In the genomic region with DNA sequence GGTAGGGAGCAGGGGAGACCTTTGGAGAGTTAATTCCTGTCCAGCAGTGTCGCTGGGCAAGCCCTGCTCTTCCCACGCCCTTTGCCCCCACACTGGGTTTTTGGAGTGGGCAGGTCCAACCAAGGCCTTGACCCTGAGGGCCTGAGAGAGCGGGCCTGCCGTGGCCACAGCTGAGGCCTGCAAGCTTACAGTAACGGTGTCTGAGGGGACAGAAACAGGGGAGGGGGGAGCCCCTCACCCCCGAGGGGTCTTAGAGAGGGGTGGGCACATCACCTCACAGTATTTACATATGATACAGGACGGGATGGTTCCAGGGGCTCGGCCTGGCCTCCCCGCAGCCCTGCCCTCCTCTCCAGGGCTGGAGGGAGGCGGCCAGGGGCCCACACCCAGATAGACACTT, we compare ENCODE assay signal across 1 cellular context.
TF ChIP-seq lines count a peak whose summit lies in the region.

No MANE protein-coding gene starts in this region.

TF ChIP-seq in HepG2, 621 proteins besides CTCF, POLR2A, EP300 and RAD21 (continued from another document and continues in another):
- TF ChIP-seq ZFY (CRISPR knock-in tag; IDR thresholded peaks at IDR 0.05), result peak; percentile 50; the same call in 1 of the 2 replicates
- TF ChIP-seq ZNF878 (CRISPR knock-in tag; IDR thresholded peaks at IDR 0.05), result no peak
- TF ChIP-seq, protein P1, sequence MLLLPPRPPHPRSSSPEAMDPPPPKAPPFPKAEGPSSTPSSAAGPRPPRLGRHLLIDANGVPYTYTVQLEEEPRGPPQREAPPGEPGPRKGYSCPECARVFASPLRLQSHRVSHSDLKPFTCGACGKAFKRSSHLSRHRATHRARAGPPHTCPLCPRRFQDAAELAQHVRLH (CRISPR knock-in tag; IDR thresholded peaks at IDR 0.05; ENCODE audit: borderline replicate concordance, low read depth), result no peak
- TF ChIP-seq EHMT2 (IDR thresholded peaks at IDR 0.05; ENCODE audit: borderline replicate concordance, low read depth, low read length), result no peak
- TF ChIP-seq BRD4 (CRISPR knock-in tag; IDR thresholded peaks at IDR 0.05), result no peak
- no peak for TF ChIP-seq SCMH1 (CRISPR knock-in tag; IDR thresholded peaks at IDR 0.05; ENCODE audit: borderline replicate concordance)
- TF ChIP-seq, protein P2, sequence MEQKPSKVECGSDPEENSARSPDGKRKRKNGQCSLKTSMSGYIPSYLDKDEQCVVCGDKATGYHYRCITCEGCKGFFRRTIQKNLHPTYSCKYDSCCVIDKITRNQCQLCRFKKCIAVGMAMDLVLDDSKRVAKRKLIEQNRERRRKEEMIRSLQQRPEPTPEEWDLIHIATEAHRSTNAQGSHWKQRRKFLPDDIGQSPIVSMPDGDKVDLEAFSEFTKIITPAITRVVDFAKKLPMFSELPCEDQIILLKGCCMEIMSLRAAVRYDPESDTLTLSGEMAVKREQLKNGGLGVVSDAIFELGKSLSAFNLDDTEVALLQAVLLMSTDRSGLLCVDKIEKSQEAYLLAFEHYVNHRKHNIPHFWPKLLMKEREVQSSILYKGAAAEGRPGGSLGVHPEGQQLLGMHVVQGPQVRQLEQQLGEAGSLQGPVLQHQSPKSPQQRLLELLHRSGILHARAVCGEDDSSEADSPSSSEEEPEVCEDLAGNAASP (CRISPR knock-in tag; IDR thresholded peaks at IDR 0.05; ENCODE audit: borderline replicate concordance), result peak; percentile 30; the same call in 1 of the 2 replicates
- TF ChIP-seq ZNF703 (CRISPR knock-in tag; IDR thresholded peaks at IDR 0.05; ENCODE audit: borderline replicate concordance), result no peak
- TF ChIP-seq HNF4G (IDR thresholded peaks at IDR 0.05; ENCODE audit: borderline replicate concordance, low read depth, low read length), result peak; percentile 71; the same call in 1 of the 2 replicates
- no peak for TF ChIP-seq HNF4G (CRISPR knock-in tag; IDR thresholded peaks at IDR 0.05; ENCODE audit: borderline replicate concordance, low read depth)
- TF ChIP-seq NONO (IDR thresholded peaks at IDR 0.05), result no peak
- 0 out of 2 replicates have a peak, but pooled peaks have one; percentile 59 for TF ChIP-seq NONO (CRISPR knock-in tag; conservative IDR thresholded peaks at IDR 0.05)
- TF ChIP-seq, protein P3, sequence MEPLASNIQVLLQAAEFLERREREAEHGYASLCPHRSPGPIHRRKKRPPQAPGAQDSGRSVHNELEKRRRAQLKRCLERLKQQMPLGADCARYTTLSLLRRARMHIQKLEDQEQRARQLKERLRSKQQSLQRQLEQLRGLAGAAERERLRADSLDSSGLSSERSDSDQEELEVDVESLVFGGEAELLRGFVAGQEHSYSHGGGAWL (CRISPR knock-in tag; IDR thresholded peaks at IDR 0.05), result no peak
- TF ChIP-seq, protein P4, sequence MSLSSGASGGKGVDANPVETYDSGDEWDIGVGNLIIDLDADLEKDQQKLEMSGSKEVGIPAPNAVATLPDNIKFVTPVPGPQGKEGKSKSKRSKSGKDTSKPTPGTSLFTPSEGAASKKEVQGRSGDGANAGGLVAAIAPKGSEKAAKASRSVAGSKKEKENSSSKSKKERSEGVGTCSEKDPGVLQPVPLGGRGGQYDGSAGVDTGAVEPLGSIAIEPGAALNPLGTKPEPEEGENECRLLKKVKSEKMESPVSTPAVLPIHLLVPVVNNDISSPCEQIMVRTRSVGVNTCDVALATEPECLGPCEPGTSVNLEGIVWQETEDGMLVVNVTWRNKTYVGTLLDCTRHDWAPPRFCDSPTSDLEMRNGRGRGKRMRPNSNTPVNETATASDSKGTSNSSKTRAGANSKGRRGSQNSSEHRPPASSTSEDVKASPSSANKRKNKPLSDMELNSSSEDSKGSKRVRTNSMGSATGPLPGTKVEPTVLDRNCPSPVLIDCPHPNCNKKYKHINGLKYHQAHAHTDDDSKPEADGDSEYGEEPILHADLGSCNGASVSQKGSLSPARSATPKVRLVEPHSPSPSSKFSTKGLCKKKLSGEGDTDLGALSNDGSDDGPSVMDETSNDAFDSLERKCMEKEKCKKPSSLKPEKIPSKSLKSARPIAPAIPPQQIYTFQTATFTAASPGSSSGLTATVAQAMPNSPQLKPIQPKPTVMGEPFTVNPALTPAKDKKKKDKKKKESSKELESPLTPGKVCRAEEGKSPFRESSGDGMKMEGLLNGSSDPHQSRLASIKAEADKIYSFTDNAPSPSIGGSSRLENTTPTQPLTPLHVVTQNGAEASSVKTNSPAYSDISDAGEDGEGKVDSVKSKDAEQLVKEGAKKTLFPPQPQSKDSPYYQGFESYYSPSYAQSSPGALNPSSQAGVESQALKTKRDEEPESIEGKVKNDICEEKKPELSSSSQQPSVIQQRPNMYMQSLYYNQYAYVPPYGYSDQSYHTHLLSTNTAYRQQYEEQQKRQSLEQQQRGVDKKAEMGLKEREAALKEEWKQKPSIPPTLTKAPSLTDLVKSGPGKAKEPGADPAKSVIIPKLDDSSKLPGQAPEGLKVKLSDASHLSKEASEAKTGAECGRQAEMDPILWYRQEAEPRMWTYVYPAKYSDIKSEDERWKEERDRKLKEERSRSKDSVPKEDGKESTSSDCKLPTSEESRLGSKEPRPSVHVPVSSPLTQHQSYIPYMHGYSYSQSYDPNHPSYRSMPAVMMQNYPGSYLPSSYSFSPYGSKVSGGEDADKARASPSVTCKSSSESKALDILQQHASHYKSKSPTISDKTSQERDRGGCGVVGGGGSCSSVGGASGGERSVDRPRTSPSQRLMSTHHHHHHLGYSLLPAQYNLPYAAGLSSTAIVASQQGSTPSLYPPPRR (CRISPR knock-in tag; IDR thresholded peaks at IDR 0.05; ENCODE audit: borderline replicate concordance), result 0 out of 2 replicates have a peak, but pooled peaks have one; percentile 20
- peak; percentile 17 for TF ChIP-seq TEAD3 (CRISPR knock-in tag; optimal IDR thresholded peaks at IDR 0.05; ENCODE audit: borderline replicate concordance)
- TF ChIP-seq, protein P5, sequence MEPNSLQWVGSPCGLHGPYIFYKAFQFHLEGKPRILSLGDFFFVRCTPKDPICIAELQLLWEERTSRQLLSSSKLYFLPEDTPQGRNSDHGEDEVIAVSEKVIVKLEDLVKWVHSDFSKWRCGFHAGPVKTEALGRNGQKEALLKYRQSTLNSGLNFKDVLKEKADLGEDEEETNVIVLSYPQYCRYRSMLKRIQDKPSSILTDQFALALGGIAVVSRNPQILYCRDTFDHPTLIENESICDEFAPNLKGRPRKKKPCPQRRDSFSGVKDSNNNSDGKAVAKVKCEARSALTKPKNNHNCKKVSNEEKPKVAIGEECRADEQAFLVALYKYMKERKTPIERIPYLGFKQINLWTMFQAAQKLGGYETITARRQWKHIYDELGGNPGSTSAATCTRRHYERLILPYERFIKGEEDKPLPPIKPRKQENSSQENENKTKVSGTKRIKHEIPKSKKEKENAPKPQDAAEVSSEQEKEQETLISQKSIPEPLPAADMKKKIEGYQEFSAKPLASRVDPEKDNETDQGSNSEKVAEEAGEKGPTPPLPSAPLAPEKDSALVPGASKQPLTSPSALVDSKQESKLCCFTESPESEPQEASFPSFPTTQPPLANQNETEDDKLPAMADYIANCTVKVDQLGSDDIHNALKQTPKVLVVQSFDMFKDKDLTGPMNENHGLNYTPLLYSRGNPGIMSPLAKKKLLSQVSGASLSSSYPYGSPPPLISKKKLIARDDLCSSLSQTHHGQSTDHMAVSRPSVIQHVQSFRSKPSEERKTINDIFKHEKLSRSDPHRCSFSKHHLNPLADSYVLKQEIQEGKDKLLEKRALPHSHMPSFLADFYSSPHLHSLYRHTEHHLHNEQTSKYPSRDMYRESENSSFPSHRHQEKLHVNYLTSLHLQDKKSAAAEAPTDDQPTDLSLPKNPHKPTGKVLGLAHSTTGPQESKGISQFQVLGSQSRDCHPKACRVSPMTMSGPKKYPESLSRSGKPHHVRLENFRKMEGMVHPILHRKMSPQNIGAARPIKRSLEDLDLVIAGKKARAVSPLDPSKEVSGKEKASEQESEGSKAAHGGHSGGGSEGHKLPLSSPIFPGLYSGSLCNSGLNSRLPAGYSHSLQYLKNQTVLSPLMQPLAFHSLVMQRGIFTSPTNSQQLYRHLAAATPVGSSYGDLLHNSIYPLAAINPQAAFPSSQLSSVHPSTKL (CRISPR knock-in tag; IDR thresholded peaks at IDR 0.05), result 0 out of 2 replicates have a peak, but pooled peaks have one; percentile 21
- TF ChIP-seq HDAC1 (CRISPR knock-in tag; IDR thresholded peaks at IDR 0.05), result peak; percentile 64; the same call in 1 of the 2 replicates
- TF ChIP-seq EED (CRISPR knock-in tag; IDR thresholded peaks at IDR 0.05), result no peak
- no peak for TF ChIP-seq HCFC1 (IDR thresholded peaks at IDR 0.05; ENCODE audit: low read depth, low read length)
- no peak for TF ChIP-seq MBNL3 (CRISPR knock-in tag; conservative IDR thresholded peaks at IDR 0.05)
- 0 out of 2 replicates have a peak, but pooled peaks have one; percentile 22 for TF ChIP-seq PHF8 (CRISPR knock-in tag; IDR thresholded peaks at IDR 0.05)
- TF ChIP-seq ZBTB38 (CRISPR knock-in tag; IDR thresholded peaks at IDR 0.05), result no peak
- TF ChIP-seq ZNF430 (CRISPR knock-in tag; IDR thresholded peaks at IDR 0.05), result no peak
- TF ChIP-seq ZMYM3 (CRISPR knock-in tag; IDR thresholded peaks at IDR 0.05), result 0 out of 2 replicates have a peak, but pooled peaks have one; percentile 27
- TF ChIP-seq ZFX (CRISPR knock-in tag; IDR thresholded peaks at IDR 0.05; ENCODE audit: low read depth), result peak; percentile 73
- TF ChIP-seq, protein P6, sequence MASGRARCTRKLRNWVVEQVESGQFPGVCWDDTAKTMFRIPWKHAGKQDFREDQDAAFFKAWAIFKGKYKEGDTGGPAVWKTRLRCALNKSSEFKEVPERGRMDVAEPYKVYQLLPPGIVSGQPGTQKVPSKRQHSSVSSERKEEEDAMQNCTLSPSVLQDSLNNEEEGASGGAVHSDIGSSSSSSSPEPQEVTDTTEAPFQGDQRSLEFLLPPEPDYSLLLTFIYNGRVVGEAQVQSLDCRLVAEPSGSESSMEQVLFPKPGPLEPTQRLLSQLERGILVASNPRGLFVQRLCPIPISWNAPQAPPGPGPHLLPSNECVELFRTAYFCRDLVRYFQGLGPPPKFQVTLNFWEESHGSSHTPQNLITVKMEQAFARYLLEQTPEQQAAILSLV (CRISPR knock-in tag; IDR thresholded peaks at IDR 0.05; ENCODE audit: borderline replicate concordance), result 0 out of 2 replicates have a peak, but pooled peaks have one; percentile 37
- TF ChIP-seq, protein P7, sequence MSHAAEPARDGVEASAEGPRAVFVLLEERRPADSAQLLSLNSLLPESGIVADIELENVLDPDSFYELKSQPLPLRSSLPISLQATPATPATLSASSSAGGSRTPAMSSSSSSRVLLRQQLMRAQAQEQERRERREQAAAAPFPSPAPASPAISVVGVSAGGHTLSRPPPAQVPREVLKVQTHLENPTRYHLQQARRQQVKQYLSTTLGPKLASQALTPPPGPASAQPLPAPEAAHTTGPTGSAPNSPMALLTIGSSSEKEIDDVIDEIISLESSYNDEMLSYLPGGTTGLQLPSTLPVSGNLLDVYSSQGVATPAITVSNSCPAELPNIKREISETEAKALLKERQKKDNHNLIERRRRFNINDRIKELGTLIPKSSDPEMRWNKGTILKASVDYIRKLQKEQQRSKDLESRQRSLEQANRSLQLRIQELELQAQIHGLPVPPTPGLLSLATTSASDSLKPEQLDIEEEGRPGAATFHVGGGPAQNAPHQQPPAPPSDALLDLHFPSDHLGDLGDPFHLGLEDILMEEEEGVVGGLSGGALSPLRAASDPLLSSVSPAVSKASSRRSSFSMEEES (CRISPR knock-in tag; IDR thresholded peaks at IDR 0.05), result no peak
- TF ChIP-seq, protein P8, sequence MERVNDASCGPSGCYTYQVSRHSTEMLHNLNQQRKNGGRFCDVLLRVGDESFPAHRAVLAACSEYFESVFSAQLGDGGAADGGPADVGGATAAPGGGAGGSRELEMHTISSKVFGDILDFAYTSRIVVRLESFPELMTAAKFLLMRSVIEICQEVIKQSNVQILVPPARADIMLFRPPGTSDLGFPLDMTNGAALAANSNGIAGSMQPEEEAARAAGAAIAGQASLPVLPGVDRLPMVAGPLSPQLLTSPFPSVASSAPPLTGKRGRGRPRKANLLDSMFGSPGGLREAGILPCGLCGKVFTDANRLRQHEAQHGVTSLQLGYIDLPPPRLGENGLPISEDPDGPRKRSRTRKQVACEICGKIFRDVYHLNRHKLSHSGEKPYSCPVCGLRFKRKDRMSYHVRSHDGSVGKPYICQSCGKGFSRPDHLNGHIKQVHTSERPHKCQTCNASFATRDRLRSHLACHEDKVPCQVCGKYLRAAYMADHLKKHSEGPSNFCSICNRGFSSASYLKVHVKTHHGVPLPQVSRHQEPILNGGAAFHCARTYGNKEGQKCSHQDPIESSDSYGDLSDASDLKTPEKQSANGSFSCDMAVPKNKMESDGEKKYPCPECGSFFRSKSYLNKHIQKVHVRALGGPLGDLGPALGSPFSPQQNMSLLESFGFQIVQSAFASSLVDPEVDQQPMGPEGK (CRISPR knock-in tag; IDR thresholded peaks at IDR 0.05), result peak; percentile 31; the same call in 1 of the 2 replicates
- TF ChIP-seq NR2F6 (IDR thresholded peaks at IDR 0.05), result peak; percentile 88
- TF ChIP-seq NR2F6 (CRISPR knock-in tag; IDR thresholded peaks at IDR 0.05), result peak; percentile 90
- TF ChIP-seq ZNF652 (CRISPR knock-in tag; IDR thresholded peaks at IDR 0.05; ENCODE audit: borderline replicate concordance, low read depth), result peak; percentile 43; the same call in 1 of the 2 replicates
- peak; percentile 70 for TF ChIP-seq RARA (CRISPR knock-in tag; IDR thresholded peaks at IDR 0.05)
- TF ChIP-seq SSRP1 (CRISPR knock-in tag; IDR thresholded peaks at IDR 0.05), result no peak
- TF ChIP-seq, protein P9, sequence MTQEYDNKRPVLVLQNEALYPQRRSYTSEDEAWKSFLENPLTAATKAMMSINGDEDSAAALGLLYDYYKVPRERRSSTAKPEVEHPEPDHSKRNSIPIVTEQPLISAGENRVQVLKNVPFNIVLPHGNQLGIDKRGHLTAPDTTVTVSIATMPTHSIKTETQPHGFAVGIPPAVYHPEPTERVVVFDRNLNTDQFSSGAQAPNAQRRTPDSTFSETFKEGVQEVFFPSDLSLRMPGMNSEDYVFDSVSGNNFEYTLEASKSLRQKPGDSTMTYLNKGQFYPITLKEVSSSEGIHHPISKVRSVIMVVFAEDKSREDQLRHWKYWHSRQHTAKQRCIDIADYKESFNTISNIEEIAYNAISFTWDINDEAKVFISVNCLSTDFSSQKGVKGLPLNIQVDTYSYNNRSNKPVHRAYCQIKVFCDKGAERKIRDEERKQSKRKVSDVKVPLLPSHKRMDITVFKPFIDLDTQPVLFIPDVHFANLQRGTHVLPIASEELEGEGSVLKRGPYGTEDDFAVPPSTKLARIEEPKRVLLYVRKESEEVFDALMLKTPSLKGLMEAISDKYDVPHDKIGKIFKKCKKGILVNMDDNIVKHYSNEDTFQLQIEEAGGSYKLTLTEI (CRISPR knock-in tag; conservative IDR thresholded peaks at IDR 0.05), result no peak
- TF ChIP-seq ZNF546 (CRISPR knock-in tag; conservative IDR thresholded peaks at IDR 0.05), result no peak
- TF ChIP-seq ZNF747 (CRISPR knock-in tag; IDR thresholded peaks at IDR 0.05; ENCODE audit: borderline replicate concordance), result 0 out of 2 replicates have a peak, but pooled peaks have one; percentile 32
- no peak for TF ChIP-seq ZNF207 (IDR thresholded peaks at IDR 0.05; ENCODE audit: borderline replicate concordance)
- peak; percentile 34; the same call in 1 of the 2 replicates for TF ChIP-seq MTA1 (CRISPR knock-in tag; IDR thresholded peaks at IDR 0.05; ENCODE audit: borderline replicate concordance)
- no peak for TF ChIP-seq KDM6A (CRISPR knock-in tag; IDR thresholded peaks at IDR 0.05; ENCODE audit: low read depth)
- TF ChIP-seq GZF1 (CRISPR knock-in tag; IDR thresholded peaks at IDR 0.05), result no peak
- TF ChIP-seq ZNF788 (CRISPR knock-in tag; IDR thresholded peaks at IDR 0.05; ENCODE audit: borderline replicate concordance), result peak; percentile 54; the same call in 1 of the 2 replicates
- no peak for TF ChIP-seq ZNF282 (IDR thresholded peaks at IDR 0.05; ENCODE audit: partially characterized antibody)
- TF ChIP-seq NR2F2 (IDR thresholded peaks at IDR 0.05; ENCODE audit: borderline replicate concordance, low read depth), result peak; percentile 55; the same call in 1 of the 2 replicates
- no peak for TF ChIP-seq ETV5 (CRISPR knock-in tag; IDR thresholded peaks at IDR 0.05; ENCODE audit: borderline replicate concordance)
